Comparison of ENCODE assay signal across 33 cellular contexts in the genomic region with DNA sequence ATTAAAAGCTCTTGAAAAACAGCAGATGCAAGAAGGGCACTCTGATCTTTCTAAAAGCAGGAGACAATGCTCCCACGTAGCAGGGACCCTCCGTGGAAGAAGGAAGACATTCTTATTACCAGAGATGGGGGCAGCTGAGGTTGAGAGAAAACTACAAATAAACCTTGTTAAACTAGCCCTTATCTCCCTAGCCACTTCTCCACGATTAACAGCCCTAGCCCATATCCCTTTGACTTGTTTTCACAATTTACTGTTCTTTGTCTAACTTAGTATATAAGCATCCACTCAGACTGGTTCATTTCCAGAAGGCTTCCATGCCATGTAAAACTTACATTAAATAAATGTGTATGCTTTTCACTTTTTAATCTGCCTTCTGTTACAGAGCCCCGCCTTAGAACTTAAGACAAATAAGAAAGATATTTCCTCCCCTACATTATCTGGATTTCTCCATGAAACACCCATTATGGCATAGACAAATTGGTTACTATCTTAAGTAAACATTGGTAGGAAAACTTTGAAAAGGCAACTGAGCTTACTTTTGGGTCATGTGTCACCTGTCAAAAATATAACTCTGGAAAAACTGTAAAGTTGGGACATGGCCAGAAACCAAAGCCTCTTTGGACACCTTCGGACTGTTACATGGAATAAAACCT. TPM values are rescaled to one million over a fixed set of nuclear protein-coding genes. Genes with fewer than 3 reads are reported as not detected.
"Had no signal": no experiment of that assay in that cellular context is flagged by ENCODE, and none has a peak within 500 bp of the region (broad histone marks: within the 10 kb centered on the region; RNA-seq: fewer than 3 reads in every experiment).

No MANE protein-coding gene starts in this region.

- H3K4me1 ChIP-seq: ascending aorta, thyroid gland had no signal

- H3K9me3 ChIP-seq: ascending aorta, thyroid gland had no signal

- H3K27ac Mint-ChIP-seq: activated CD8-positive, alpha-beta T cell treated with anti-CD3 and anti-CD28 coated beads, Interleukin-2, amount 10 ng/mL, durations not matched to agents 7 days and 5 days; activated naive CD4-positive, alpha-beta T cell treated with anti-CD3 and anti-CD28 coated beads, Interleukin-2, amount 50 U/mL, for 24 hours; activated T-helper 1 cell treated with anti-CD3 and anti-CD28 coated beads, Interleukin-12 subunit alpha, Interleukin-12 subunit beta, Interleukin-2, Interleukin-4 antibody, amounts not matched to agents 30 ng/mL and 10 ng/mL and 1 ng/mL, durations not matched to agents 14 hours and 24 hours and 36 hours; memory B cell; naive B cell; stimulated activated naive B cell treated with anti-CD40 and anti-IgM and Interleukin-4, amounts not matched to agents 10 μg/mL and 1 μg/mL and 100 μg/mL, for 72 hours had no signal

- H3K4me3 ChIP-seq: ascending aorta, coronary artery, SK-N-MC, smooth muscle cell, thyroid gland had no signal

- FAIRE-seq: bronchial epithelial cell, frontal cortex had no signal

- H3K36me3 Mint-ChIP-seq: activated naive CD4-positive, alpha-beta T cell treated with anti-CD3 and anti-CD28 coated beads, Interleukin-2, amount 50 U/mL, for 24 hours; memory B cell; naive B cell; stimulated activated naive B cell treated with anti-CD40 and anti-IgM and Interleukin-4, amounts not matched to agents 10 μg/mL and 1 μg/mL and 100 μg/mL, for 72 hours had no signal

- H3K9me3 Mint-ChIP-seq: activated naive CD4-positive, alpha-beta T cell treated with anti-CD3 and anti-CD28 coated beads, Interleukin-2, amount 50 U/mL, for 24 hours; activated T-helper 1 cell treated with anti-CD3 and anti-CD28 coated beads, Interleukin-12 subunit alpha, Interleukin-12 subunit beta, Interleukin-2, Interleukin-4 antibody, amounts not matched to agents 30 ng/mL and 10 ng/mL and 1 ng/mL, durations not matched to agents 14 hours and 24 hours and 36 hours; memory B cell; naive B cell; stimulated activated naive B cell treated with anti-CD40 and anti-IgM and Interleukin-4, amounts not matched to agents 10 μg/mL and 1 μg/mL and 100 μg/mL, for 72 hours had no signal

- H3K27me3 ChIP-seq: ascending aorta, thyroid gland had no signal

- H3K27me3 Mint-ChIP-seq: memory B cell, naive B cell had no signal

- ATAC-seq: activated CD8-positive, alpha-beta T cell treated with anti-CD3 and anti-CD28 coated beads, Interleukin-2, amount 10 ng/mL, durations not matched to agents 7 days and 5 days; esophagus mucosa; left cardiac atrium; sciatic nerve; stimulated activated naive B cell treated with anti-CD40 and anti-IgM and Interleukin-4, amounts not matched to agents 10 μg/mL and 1 μg/mL and 100 μg/mL, for 72 hours had no signal

- H3K4me3 Mint-ChIP-seq: activated CD8-positive, alpha-beta T cell treated with anti-CD3 and anti-CD28 coated beads, Interleukin-2, amount 10 ng/mL, durations not matched to agents 7 days and 5 days; activated naive CD4-positive, alpha-beta T cell treated with anti-CD3 and anti-CD28 coated beads, Interleukin-2, amount 50 U/mL, for 24 hours; activated T-helper 1 cell treated with anti-CD3 and anti-CD28 coated beads, Interleukin-12 subunit alpha, Interleukin-12 subunit beta, Interleukin-2, Interleukin-4 antibody, amounts not matched to agents 30 ng/mL and 10 ng/mL and 1 ng/mL, durations not matched to agents 14 hours and 24 hours and 36 hours; memory B cell; naive B cell; stimulated activated naive B cell treated with anti-CD40 and anti-IgM and Interleukin-4, amounts not matched to agents 10 μg/mL and 1 μg/mL and 100 μg/mL, for 72 hours had no signal

- DNase-seq: activated CD4-positive, alpha-beta T cell treated with anti-CD3 and anti-CD28 coated beads for 1 hour; activated CD4-positive, alpha-beta T cell treated with anti-CD3 and anti-CD28 coated beads, Interleukin-2, amount 50 U/mL, for 1 hour; activated CD8-positive, alpha-beta T cell treated with anti-CD3 and anti-CD28 coated beads, Interleukin-2, amount 10 ng/mL, durations not matched to agents 7 days and 5 days; activated gamma-delta T cell; effector CD4-positive, alpha-beta T cell; glutamatergic neuron; islet precursor cell; left cardiac atrium; naive B cell; nucleus accumbens; posterior cingulate gyrus; stimulated activated CD4-positive, alpha-beta T cell treated with anti-CD3 and anti-CD28 coated beads, Interleukin-15, amount 100 ng/mL, for 24 hours; stimulated activated CD8-positive, alpha-beta memory T cell treated with anti-CD3 and anti-CD28 coated beads, Interleukin-4, amount 100 ng/mL, for 48 hours; stimulated activated naive B cell treated with anti-CD40 and anti-IgM and Interleukin-4, amounts not matched to agents 10 μg/mL and 1 μg/mL and 100 μg/mL, for 72 hours; T-helper 2 cell; thyroid gland had no signal

- H3K27ac ChIP-seq: ascending aorta, coronary artery, SK-N-MC, thyroid gland had no signal

- H3K4me1 Mint-ChIP-seq: activated naive CD4-positive, alpha-beta T cell treated with anti-CD3 and anti-CD28 coated beads, Interleukin-2, amount 50 U/mL, for 24 hours had no signal

- H3K36me3 ChIP-seq: ascending aorta, thyroid gland had no signal

- H3K4me2 ChIP-seq: smooth muscle cell had no signal

RNA-seq across cellular contexts. Expression of gene RNASE1, which starts 4.8 kb away (rescaled TPM):
- total RNA-seq: activated CD8-positive, alpha-beta T cell treated with anti-CD3 and anti-CD28 coated beads, Interleukin-2, amount 10 ng/mL, durations not matched to agents 7 days and 5 days; activated T-helper 1 cell treated with anti-CD3 and anti-CD28 coated beads, Interleukin-12 subunit alpha, Interleukin-12 subunit beta, Interleukin-2, Interleukin-4 antibody, amounts not matched to agents 30 ng/mL and 10 ng/mL and 1 ng/mL, durations not matched to agents 14 hours and 24 hours and 36 hours; bronchial epithelial cell; renal cortical epithelial cell had no signal
- polyA plus RNA-seq: neural cell had no signal

RNA-seq across cellular contexts. Expression of gene RNASE6, which starts 26.4 kb away (rescaled TPM):
- total RNA-seq: bronchial epithelial cell, renal cortical epithelial cell had no signal
- polyA plus RNA-seq: neural cell, smooth muscle cell had no signal

RNA-seq across cellular contexts. Expression of gene EDDM3B, which starts 39.2 kb away (rescaled TPM):
- total RNA-seq: activated CD8-positive, alpha-beta T cell treated with anti-CD3 and anti-CD28 coated beads, Interleukin-2, amount 10 ng/mL, durations not matched to agents 7 days and 5 days; activated T-helper 1 cell treated with anti-CD3 and anti-CD28 coated beads, Interleukin-12 subunit alpha, Interleukin-12 subunit beta, Interleukin-2, Interleukin-4 antibody, amounts not matched to agents 30 ng/mL and 10 ng/mL and 1 ng/mL, durations not matched to agents 14 hours and 24 hours and 36 hours; ascending aorta; bronchial epithelial cell; esophagus mucosa; frontal cortex; left cardiac atrium; lower leg skin; mucosa of gallbladder; renal cortical epithelial cell; sciatic nerve; smooth muscle cell; thyroid gland; ureter had no signal
- polyA plus RNA-seq: adipose tissue, neural cell, smooth muscle cell had no signal
